ENCODE assay signal across 14 cellular contexts in the genomic region with DNA sequence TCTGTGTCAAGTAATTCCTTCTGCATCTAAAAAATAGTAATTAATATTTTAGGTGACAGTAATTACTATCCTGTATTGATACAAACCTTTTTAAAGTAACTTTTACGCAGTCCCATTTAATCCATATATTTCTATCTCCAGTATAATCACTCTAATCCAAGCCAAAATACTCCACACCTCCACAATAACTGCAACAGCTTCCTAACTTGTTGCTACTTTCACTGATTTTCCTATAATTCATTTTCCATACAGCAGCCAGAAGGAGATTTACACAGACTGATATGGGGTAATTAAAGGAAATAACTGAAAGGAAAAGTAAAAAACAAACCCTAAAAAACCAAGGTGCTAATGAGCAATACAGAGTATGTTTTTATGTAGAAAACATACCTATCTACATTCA.
DNase-seq lines count a peak whose midpoint lies in the region; ATAC-seq and TF ChIP-seq lines count a peak whose summit lies in the region.
"Had no signal": no experiment of that assay in that cellular context is flagged by ENCODE, and none has a peak within 500 bp of the region (broad histone marks: within the 10 kb centered on the region; RNA-seq: fewer than 3 reads in every experiment).

No MANE protein-coding gene starts in this region.

- DNase-seq in CD4-positive, CD25-positive, alpha-beta regulatory T cell, result no peak
- no peak for DNase-seq in CD8-positive, alpha-beta T cell
- no peak for DNase-seq in activated CD8-positive, alpha-beta T cell treated with anti-CD3 and anti-CD28 coated beads, Interleukin-2, amount 10 ng/mL, durations not matched to agents 7 days and 5 days
- DNase-seq in naive thymus-derived CD4-positive, alpha-beta T cell, result no peak
- no peak for DNase-seq in CD4-positive, alpha-beta memory T cell
- DNase-seq: BE2C, DMS53, GF-D8, GM23248, IMR-90 had no signal

- no peak overlapping the region for H3K4me3 Mint-ChIP-seq in CD4-positive, CD25-positive, alpha-beta regulatory T cell
- H3K4me3 Mint-ChIP-seq in CD8-positive, alpha-beta T cell, result no peak overlapping the region
- no peak overlapping the region for H3K4me3 Mint-ChIP-seq in activated CD8-positive, alpha-beta T cell treated with anti-CD3 and anti-CD28 coated beads, Interleukin-2, amount 10 ng/mL, durations not matched to agents 7 days and 5 days
- no peak overlapping the region for H3K4me3 Mint-ChIP-seq in naive thymus-derived CD4-positive, alpha-beta T cell
- H3K4me3 Mint-ChIP-seq in CD4-positive, alpha-beta memory T cell, result no peak overlapping the region

- H3K27me3 ChIP-seq in CD4-positive, CD25-positive, alpha-beta regulatory T cell (ENCODE audit: control insufficient read depth, insufficient read depth, low read length), result no peaks in the 10 kb centered on the region
- no peaks in the 10 kb centered on the region for H3K27me3 ChIP-seq in CD8-positive, alpha-beta T cell (ENCODE audit: insufficient read depth, low read length)
- no peaks in the 10 kb centered on the region for H3K27me3 ChIP-seq in naive thymus-derived CD4-positive, alpha-beta T cell (ENCODE audit: control insufficient read depth in 2 of 2, insufficient read depth in 2 of 2, low read length in 2 of 2)
- H3K27me3 ChIP-seq in CD4-positive, alpha-beta memory T cell (ENCODE audit: insufficient read depth, low read length), result no peaks in the 10 kb centered on the region
- H3K27me3 ChIP-seq: BE2C had no signal

- peaks cover 36% of the 10 kb centered on the region for H3K36me3 Mint-ChIP-seq in CD4-positive, CD25-positive, alpha-beta regulatory T cell
- peaks cover 81% of the 10 kb centered on the region for H3K36me3 Mint-ChIP-seq in CD8-positive, alpha-beta T cell
- peaks cover 50% of the 10 kb centered on the region for H3K36me3 Mint-ChIP-seq in activated CD8-positive, alpha-beta T cell treated with anti-CD3 and anti-CD28 coated beads, Interleukin-2, amount 10 ng/mL, durations not matched to agents 7 days and 5 days (ENCODE audit: low read depth)
- H3K36me3 Mint-ChIP-seq in naive thymus-derived CD4-positive, alpha-beta T cell, result peaks cover 9 to 43% (median 28%) of the 10 kb centered on the region in 5 donors
- H3K36me3 Mint-ChIP-seq in CD4-positive, alpha-beta memory T cell, result peaks cover 52 to 73% of the 10 kb centered on the region in 2 donors

- ATAC-seq in CD4-positive, CD25-positive, alpha-beta regulatory T cell (ENCODE audit: low read depth in 2 of 2), result no peak
- no peak for ATAC-seq in CD8-positive, alpha-beta T cell
- ATAC-seq in activated CD8-positive, alpha-beta T cell treated with anti-CD3 and anti-CD28 coated beads, Interleukin-2, amount 10 ng/mL, durations not matched to agents 7 days and 5 days, result no peak
- no peak for ATAC-seq in naive thymus-derived CD4-positive, alpha-beta T cell
- ATAC-seq in GM18858 (IDR thresholded peaks at IDR 0.05; ENCODE audit: unreplicated experiment), result no peak
- ATAC-seq: A549, HCT116 had no signal

- H3K9me3 ChIP-seq in CD4-positive, CD25-positive, alpha-beta regulatory T cell (ENCODE audit: control insufficient read depth in 2 of 2, low read length in 2 of 2), result no peaks in the 10 kb centered on the region
- H3K9me3 ChIP-seq in CD8-positive, alpha-beta T cell (ENCODE audit: low read length), result no peaks in the 10 kb centered on the region
- H3K9me3 ChIP-seq in naive thymus-derived CD4-positive, alpha-beta T cell (ENCODE audit: control insufficient read depth in 2 of 3, low read length in 3 of 3), result no peaks in the 10 kb centered on the region
- H3K9me3 ChIP-seq in CD4-positive, alpha-beta memory T cell (ENCODE audit: control insufficient read depth in 1 of 2, low read length in 2 of 2), result no peaks in the 10 kb centered on the region
- H3K9me3 ChIP-seq: A549, BE2C had no signal

- H3K27ac Mint-ChIP-seq in CD4-positive, CD25-positive, alpha-beta regulatory T cell, result peak overlapping the region in 2 of 3 donors; percentile 31 to 88
- H3K27ac Mint-ChIP-seq in CD8-positive, alpha-beta T cell, result peak overlapping the region; percentile 65
- peak overlapping the region; percentile 17 for H3K27ac Mint-ChIP-seq in activated CD8-positive, alpha-beta T cell treated with anti-CD3 and anti-CD28 coated beads, Interleukin-2, amount 10 ng/mL, durations not matched to agents 7 days and 5 days
- peak overlapping the region in 6 of 9 donors; percentile 2 to 76 (median 48) for H3K27ac Mint-ChIP-seq in naive thymus-derived CD4-positive, alpha-beta T cell
- H3K27ac Mint-ChIP-seq in CD4-positive, alpha-beta memory T cell, result peak overlapping the region in 3 of 7 donors; percentile 3 to 44 (median 24)

- H3K36me3 ChIP-seq in CD4-positive, CD25-positive, alpha-beta regulatory T cell (ENCODE audit: control insufficient read depth, insufficient read depth, low read length), result peaks cover 89% of the 10 kb centered on the region
- peaks cover 48% of the 10 kb centered on the region for H3K36me3 ChIP-seq in CD8-positive, alpha-beta T cell (ENCODE audit: insufficient read depth, low read length)
- peaks cover 12 to 74% (median 36%) of the 10 kb centered on the region in 3 experiments for H3K36me3 ChIP-seq in naive thymus-derived CD4-positive, alpha-beta T cell (ENCODE audit: control insufficient read depth in 2 of 3, insufficient read depth in 3 of 3, low read length in 3 of 3)
- peaks cover 40% of the 10 kb centered on the region for H3K36me3 ChIP-seq in CD4-positive, alpha-beta memory T cell (ENCODE audit: insufficient read depth, low read length)

- H3K27me3 Mint-ChIP-seq in CD4-positive, CD25-positive, alpha-beta regulatory T cell, result no peaks in the 10 kb centered on the region
- H3K27me3 Mint-ChIP-seq in CD8-positive, alpha-beta T cell (ENCODE audit: low read depth), result no peaks in the 10 kb centered on the region
- H3K27me3 Mint-ChIP-seq in activated CD8-positive, alpha-beta T cell treated with anti-CD3 and anti-CD28 coated beads, Interleukin-2, amount 10 ng/mL, durations not matched to agents 7 days and 5 days (ENCODE audit: low read depth), result no peaks in the 10 kb centered on the region
- no peaks in the 10 kb centered on the region for H3K27me3 Mint-ChIP-seq in naive thymus-derived CD4-positive, alpha-beta T cell
- H3K27me3 Mint-ChIP-seq in CD4-positive, alpha-beta memory T cell, result no peaks in the 10 kb centered on the region

- H3K4me3 ChIP-seq in CD4-positive, CD25-positive, alpha-beta regulatory T cell (ENCODE audit: low read depth, low read length), result no peak overlapping the region
- H3K4me3 ChIP-seq in CD8-positive, alpha-beta T cell (ENCODE audit: low read depth, low read length), result no peak overlapping the region
- H3K4me3 ChIP-seq in naive thymus-derived CD4-positive, alpha-beta T cell (ENCODE audit: low read length), result no peak overlapping the region
- no peak overlapping the region for H3K4me3 ChIP-seq in CD4-positive, alpha-beta memory T cell (ENCODE audit: low read length in 2 of 2)
- H3K4me3 ChIP-seq: A549, GM23248 had no signal

- H3K27ac ChIP-seq in CD4-positive, CD25-positive, alpha-beta regulatory T cell (ENCODE audit: insufficient read depth, low read length, poor library complexity, severe bottlenecking), result no peak overlapping the region
- H3K27ac ChIP-seq in CD8-positive, alpha-beta T cell (ENCODE audit: low read depth, low read length), result no peak overlapping the region
- no peak overlapping the region for H3K27ac ChIP-seq in naive thymus-derived CD4-positive, alpha-beta T cell (ENCODE audit: low read depth, low read length)
- H3K27ac ChIP-seq in CD4-positive, alpha-beta memory T cell (ENCODE audit: low read depth, low read length), result no peak overlapping the region
- H3K27ac ChIP-seq: A549, C4-2B, GM23248 had no signal

- POLR2A ChIA-PET in CD8-positive, alpha-beta T cell (lab: Charles Lee), result no interaction called here
- POLR2A ChIA-PET in activated CD8-positive, alpha-beta T cell treated with anti-CD3 and anti-CD28 coated beads, Interleukin-2, amount 10 ng/mL, durations not matched to agents 7 days and 5 days (lab: Charles Lee), result no interaction called here
- POLR2A ChIA-PET in naive thymus-derived CD4-positive, alpha-beta T cell (lab: Charles Lee), result no interaction called here
- POLR2A ChIA-PET in CD4-positive, alpha-beta memory T cell (lab: Charles Lee; ENCODE audit: partially characterized antibody), result no interaction called here

- CTCF ChIA-PET in CD8-positive, alpha-beta T cell (lab: Charles Lee), result no interaction called here
- CTCF ChIA-PET in activated CD8-positive, alpha-beta T cell treated with anti-CD3 and anti-CD28 coated beads, Interleukin-2, amount 10 ng/mL, durations not matched to agents 7 days and 5 days (lab: Charles Lee), result interaction anchor here (1.5 kb wide), 1 partner anchor 50 kb away, joined by 4 read pairs; no protein-coding TSS in a partner anchor
- CTCF ChIA-PET in naive thymus-derived CD4-positive, alpha-beta T cell (lab: Charles Lee), result no interaction called here
- CTCF ChIA-PET in CD4-positive, alpha-beta memory T cell (lab: Charles Lee; ENCODE audit: partially characterized antibody), result no interaction called here

- no peak for TF ChIP-seq CTCF in CD8-positive, alpha-beta T cell (IDR thresholded peaks at IDR 0.05)

- peaks cover 0 to 24% (median 12%) of the 10 kb centered on the region in 4 donors for H3K4me1 Mint-ChIP-seq in CD4-positive, CD25-positive, alpha-beta regulatory T cell
- H3K4me1 Mint-ChIP-seq in CD8-positive, alpha-beta T cell (ENCODE audit: low read depth), result peaks cover 3% of the 10 kb centered on the region
- H3K4me1 Mint-ChIP-seq in activated CD8-positive, alpha-beta T cell treated with anti-CD3 and anti-CD28 coated beads, Interleukin-2, amount 10 ng/mL, durations not matched to agents 7 days and 5 days (ENCODE audit: low read depth), result no peaks in the 10 kb centered on the region
- peaks cover 0 to 5% (median 1%) of the 10 kb centered on the region in 7 donors for H3K4me1 Mint-ChIP-seq in naive thymus-derived CD4-positive, alpha-beta T cell
- peaks cover 2 to 5% (median 3%) of the 10 kb centered on the region in 4 donors for H3K4me1 Mint-ChIP-seq in CD4-positive, alpha-beta memory T cell

- intact Hi-C loops in CD8-positive, alpha-beta T cell (cut with DNase I, micrococcal nuclease), result loop anchor here (2.0 to 5.0 kb wide), 2 partner anchors 14 to 36 kb away; no protein-coding TSS in a partner anchor
- intact Hi-C loops in naive thymus-derived CD4-positive, alpha-beta T cell (cut with micrococcal nuclease), result loop anchor here in 1 of 2 donors (10.0 kb wide), 1 partner anchor 204 kb away; no protein-coding TSS in a partner anchor
- intact Hi-C loops in CD4-positive, alpha-beta memory T cell (cut with micrococcal nuclease), result loop anchor here (5.0 kb wide), 1 partner anchor 41 kb away; no protein-coding TSS in a partner anchor

- H3K4me1 ChIP-seq in CD4-positive, CD25-positive, alpha-beta regulatory T cell (ENCODE audit: control insufficient read depth, insufficient read depth, low read length, poor library complexity, severe bottlenecking), result no peaks in the 10 kb centered on the region
- H3K4me1 ChIP-seq in CD8-positive, alpha-beta T cell (ENCODE audit: insufficient read depth, low read length), result no peaks in the 10 kb centered on the region
- no peaks in the 10 kb centered on the region for H3K4me1 ChIP-seq in naive thymus-derived CD4-positive, alpha-beta T cell (ENCODE audit: control insufficient read depth in 2 of 2, insufficient read depth in 2 of 2, low read length in 2 of 2)
- H3K4me1 ChIP-seq in CD4-positive, alpha-beta memory T cell (ENCODE audit: insufficient read depth, low read length), result no peaks in the 10 kb centered on the region
- H3K4me1 ChIP-seq: A549, BE2C had no signal

- H3K9me3 Mint-ChIP-seq in CD4-positive, CD25-positive, alpha-beta regulatory T cell, result no peaks in the 10 kb centered on the region
- no peaks in the 10 kb centered on the region for H3K9me3 Mint-ChIP-seq in CD8-positive, alpha-beta T cell
- no peaks in the 10 kb centered on the region for H3K9me3 Mint-ChIP-seq in activated CD8-positive, alpha-beta T cell treated with anti-CD3 and anti-CD28 coated beads, Interleukin-2, amount 10 ng/mL, durations not matched to agents 7 days and 5 days (ENCODE audit: insufficient read depth)
- H3K9me3 Mint-ChIP-seq in naive thymus-derived CD4-positive, alpha-beta T cell, result no peaks in the 10 kb centered on the region
- no peaks in the 10 kb centered on the region for H3K9me3 Mint-ChIP-seq in CD4-positive, alpha-beta memory T cell
